21 cellular contexts compared by ENCODE assay signal in genomic region chr2:55252830-55253229, GRCh38. TPM values are rescaled to one million over a fixed set of nuclear protein-coding genes. Genes with fewer than 3 reads are reported as not detected.
DNase-seq lines count a peak whose midpoint lies in the region; ATAC-seq, FAIRE-seq and TF ChIP-seq lines count a peak whose summit lies in the region.
"Had no signal": no experiment of that assay in that cellular context is flagged by ENCODE, and none has a peak within 500 bp of the region (broad histone marks: within the 10 kb centered on the region; RNA-seq: fewer than 3 reads in every experiment).

No MANE protein-coding gene starts in this region.

- no peak for DNase-seq in mammary epithelial cell
- DNase-seq in breast epithelium (ENCODE audit: low spot score in 2 of 2), result no peak
- DNase-seq in WERI-Rb-1, result peak; percentile 34
- DNase-seq in HepG2 (ENCODE audit: low spot score), result no peak
- no peak for DNase-seq in NK-92 treated with Interleukin-12 subunit alpha and Interleukin-12 subunit beta, amount 100 ng/mL, for 24 hours (lab: John Stamatoyannopoulos, UW)
- DNase-seq in DMS153 treated with DMSO at 0.1 percent for 48 hours (lab: John Stamatoyannopoulos, UW; ENCODE audit: unreplicated experiment), result no peak
- DNase-seq: ACHN; AML-193; Caco-2; CD4-positive, alpha-beta T cell; DMS153; DMS79 treated with DMSO at 0.1 percent for 48 hours; GF-D8; HCEC 1CT; IMR-90 had no signal

- H3K27ac ChIP-seq in mammary epithelial cell (ENCODE audit: insufficient read depth, low read depth, low read length) (no peak overlapping the region), breast epithelium (no peak overlapping the region), WERI-Rb-1 (no peak overlapping the region), HepG2 (ENCODE audit: extremely low read length, insufficient read depth, low read length) (no peak overlapping the region)
- H3K27ac ChIP-seq: C4-2B had no signal

- TF ChIP-seq POLR2A in breast epithelium (IDR thresholded peaks at IDR 0.05) (no peak), HepG2 (IDR thresholded peaks at IDR 0.05; ENCODE audit: insufficient read depth in 1 of 2, low read depth in 2 of 2, low read length in 2 of 2) (no peak)

- H3K36me3 ChIP-seq in mammary epithelial cell (ENCODE audit: insufficient read depth, low read length) (peaks cover 30% of the 10 kb centered on the region), breast epithelium (peaks cover 4% of the 10 kb centered on the region), WERI-Rb-1 (peaks cover 33% of the 10 kb centered on the region), HepG2 (replicated peaks in 1 of 2; ENCODE audit: control insufficient read depth in 1 of 2, insufficient read depth in 2 of 2, low read length in 2 of 2) (peaks cover 13 to 66% of the 10 kb centered on the region in 2 experiments)

- H3K4me3 ChIP-seq in mammary epithelial cell (replicated peaks in 1 of 3; ENCODE audit: insufficient read depth in 1 of 3, low read depth in 2 of 3, low read length in 3 of 3), result no peak overlapping the region
- H3K4me3 ChIP-seq in breast epithelium, result no peak overlapping the region
- no peak overlapping the region for H3K4me3 ChIP-seq in WERI-Rb-1 (ENCODE audit: low read depth, low read length)
- no peak overlapping the region for H3K4me3 ChIP-seq in HepG2 (replicated peaks in 1 of 3; ENCODE audit: insufficient read depth in 1 of 3, low read depth in 2 of 3, low read length in 3 of 3)
- H3K4me3 ChIP-seq: GM12878, GM23338, K562 had no signal

- WGBS in mammary epithelial cell (ENCODE audit: low coverage, missing lambda C conversion rate), result 68% methylated on average over 3 of the region's 3 CpGs
- 79% methylated on average over 3 of the region's 3 CpGs for WGBS in HepG2 (ENCODE audit: low lambda C conversion rate)

- H4K20me1 ChIP-seq in mammary epithelial cell (ENCODE audit: insufficient read depth, low read length) (no peaks in the 10 kb centered on the region), HepG2 (ENCODE audit: insufficient read depth, low read length) (no peaks in the 10 kb centered on the region)

- H3K9me3 ChIP-seq in mammary epithelial cell (replicated peaks; ENCODE audit: insufficient read depth, low read length) (no peaks in the 10 kb centered on the region), breast epithelium (no peaks in the 10 kb centered on the region), WERI-Rb-1 (ENCODE audit: severe bottlenecking) (no peaks in the 10 kb centered on the region), HepG2 (ENCODE audit: low read length) (no peaks in the 10 kb centered on the region)
- H3K9me3 ChIP-seq: Caco-2 had no signal

- no peak for FAIRE-seq in HepG2 (lab: Jason Lieb, UNC)
- FAIRE-seq: GM12878, H54, K562 had no signal

- H3K4me1 ChIP-seq in mammary epithelial cell (ENCODE audit: insufficient read depth, low read length), result no peaks in the 10 kb centered on the region
- H3K4me1 ChIP-seq in breast epithelium, result no peaks in the 10 kb centered on the region
- H3K4me1 ChIP-seq in HepG2 (ENCODE audit: insufficient read depth, low read length), result peaks cover 9% of the 10 kb centered on the region
- H3K4me1 ChIP-seq: Caco-2 had no signal

- dilution Hi-C loops in mammary epithelial cell (cut with HindIII; ENCODE audit: low sequenced_read_pairs), result no loop called here

- H2AFZ ChIP-seq in mammary epithelial cell (ENCODE audit: low read depth, low read length) (no peak overlapping the region), HepG2 (ENCODE audit: low read length) (no peak overlapping the region)
- H2AFZ ChIP-seq: GM23338 had no signal

- no peak overlapping the region for H3K4me2 ChIP-seq in mammary epithelial cell (ENCODE audit: insufficient read depth, low read depth, low read length)
- H3K4me2 ChIP-seq in HepG2 (ENCODE audit: low read depth, low read length), result no peak overlapping the region
- H3K4me2 ChIP-seq: GM23338 had no signal

- TF ChIP-seq RAD21 in HepG2 (CRISPR knock-in tag; IDR thresholded peaks at IDR 0.05), result no peak

- intact Hi-C loops in mammary epithelial cell (cut with micrococcal nuclease), result no loop called here
- intact Hi-C loops in breast epithelium (cut with DNase I; ENCODE audit: low total_unique reads), result no loop called here
- intact Hi-C loops in HepG2 (cut with micrococcal nuclease; ENCODE audit: unreplicated experiment), result no loop called here

- H3K27me3 ChIP-seq in mammary epithelial cell (ENCODE audit: insufficient read depth, low read length), result no peaks in the 10 kb centered on the region
- H3K27me3 ChIP-seq in breast epithelium, result no peaks in the 10 kb centered on the region
- H3K27me3 ChIP-seq in WERI-Rb-1 (ENCODE audit: insufficient read depth, low read depth, severe bottlenecking), result no peaks in the 10 kb centered on the region
- no peaks in the 10 kb centered on the region for H3K27me3 ChIP-seq in HepG2 (ENCODE audit: control insufficient read depth in 1 of 2, insufficient read depth in 2 of 2, low read length in 2 of 2)

- H3K9ac ChIP-seq in mammary epithelial cell (ENCODE audit: insufficient read depth, low read length), result no peak overlapping the region
- no peak overlapping the region for H3K9ac ChIP-seq in HepG2 (ENCODE audit: insufficient read depth, low read depth, low read length)

- TF ChIP-seq CTCF in mammary epithelial cell (conservative IDR thresholded peaks at IDR 0.05 in 1 of 2, IDR thresholded peaks at IDR 0.05 in 1 of 2; ENCODE audit: extremely low read depth in 1 of 2, insufficient read depth in 1 of 2, low read depth in 1 of 2, low read length in 2 of 2) (no peak), breast epithelium (IDR thresholded peaks at IDR 0.05) (no peak), WERI-Rb-1 (IDR thresholded peaks at IDR 0.05; ENCODE audit: low read depth, low read length) (no peak), HepG2 (CRISPR knock-in tag; IDR thresholded peaks at IDR 0.05) (no peak)

- in situ Hi-C loops in mammary epithelial cell (cut with MboI; ENCODE audit: low sequenced_read_pairs in 2 of 2) (no loop called here), HepG2 (cut with HindIII; ENCODE audit: extremely low pct_ligation_motif_present, low pct_unique_long_range_greater_than_20kb) (no loop called here)

- BruUV-seq in mammary epithelial cell (replicated peaks; lab: Mats Ljungman, UMichigan) (TSS peak; percentile 13), HepG2 (replicated peaks; lab: Mats Ljungman, UMichigan) (no TSS peak)

- CTCF ChIA-PET in mammary epithelial cell (lab: Charles Lee; ENCODE audit: low non-redundant PET), result no interaction called here
- CTCF ChIA-PET in HepG2 (lab: Yijun Ruan, JAX; ENCODE audit: low intra/inter-chr PET ratio, low total read pairs), result no interaction called here

- ATAC-seq in HepG2 (no peak), GM21786 (IDR thresholded peaks at IDR 0.05; ENCODE audit: unreplicated experiment) (no peak)
- ATAC-seq: GM12878, GM23338, K562 had no signal

- H3K79me2 ChIP-seq in mammary epithelial cell (ENCODE audit: insufficient read depth, low read length), result no peaks in the 10 kb centered on the region
- no peaks in the 10 kb centered on the region for H3K79me2 ChIP-seq in HepG2 (ENCODE audit: insufficient read depth, low read length)

- TF ChIP-seq EP300 in HepG2 (IDR thresholded peaks at IDR 0.05; ENCODE audit: low read depth in 2 of 2, low read length in 2 of 2) (no peak), HepG2 (CRISPR knock-in tag; IDR thresholded peaks at IDR 0.05; ENCODE audit: borderline replicate concordance) (no peak)

- POLR2A ChIA-PET in HepG2 (lab: Yijun Ruan, JAX), result interaction anchor here (1.7 kb wide), 1 partner anchor 20 kb away, joined by 5 read pairs; the partner anchor contains the start of genes CLHC1 and RPS27A

RNA-seq across cellular contexts. Expression of gene MTIF2, which starts 16.2 kb away (rescaled TPM):
- total RNA-seq in mammary epithelial cell (10 to 100 TPM; 24.0 to 39.5 TPM), breast epithelium (10 to 100 TPM; 23.2 to 25.3 (median 23.6) TPM), HepG2 (2016; rRNA removed; fragmentation: Illumina TruSeq; extraction: Trizol) (92.1 and 118 TPM in 2 replicates)
- polyA plus RNA-seq in mammary epithelial cell (18.2 TPM), HepG2 (2011; rRNA removed) (24.3 and 32.1 TPM in 2 replicates)
- polyA minus RNA-seq in mammary epithelial cell, result 13.4 TPM
- 21.8 and 23.5 TPM in 2 replicates for total RNA-seq in HepG2 (2016; cell fraction: cytosol; rRNA removed; fragmentation: Illumina TruSeq; extraction: Trizol; ENCODE audit: low read depth)
- 93.6 and 122 TPM in 2 replicates for total RNA-seq in HepG2 (2016; cell fraction: insoluble cytoplasmic fraction; rRNA removed; fragmentation: Illumina TruSeq; extraction: Trizol)
- total RNA-seq in HepG2 (2016; cell fraction: membrane; rRNA removed; fragmentation: Illumina TruSeq; extraction: Trizol), result 55.0 and 56.5 TPM in 2 replicates
- total RNA-seq in HepG2 (2016; cell fraction: nucleus; rRNA removed; fragmentation: Illumina TruSeq; extraction: Trizol), result 60.4 and 62.8 TPM in 2 replicates
- polyA plus RNA-seq in HepG2 (2011; cell fraction: cytosol; rRNA removed), result 16.5 and 20.9 TPM in 2 replicates
- polyA plus RNA-seq in HepG2 (2011; cell fraction: nucleus; rRNA removed), result 32.9 and 33.4 TPM in 2 replicates
- polyA plus RNA-seq in HepG2 (2012), result 37.6 and 54.9 TPM in 2 replicates
- polyA plus RNA-seq in HepG2 (2016; cell fraction: cytosol; fragmentation: Illumina TruSeq; extraction: Trizol; ENCODE audit: low read depth), result 9.6 TPM in 2 replicates
- 93.7 and 99.1 TPM in 2 replicates for polyA plus RNA-seq in HepG2 (2016; cell fraction: insoluble cytoplasmic fraction; fragmentation: Illumina TruSeq; extraction: Trizol; ENCODE audit: low read depth)
- polyA plus RNA-seq in HepG2 (2016; cell fraction: membrane; fragmentation: Illumina TruSeq; extraction: Trizol; ENCODE audit: low read depth), result 24.8 and 29.0 TPM in 2 replicates
- polyA plus RNA-seq in HepG2 (2016; cell fraction: nucleus; fragmentation: Illumina TruSeq; extraction: Trizol; ENCODE audit: insufficient read depth, low read depth), result 77.0 and 78.6 TPM in 2 replicates
- polyA minus RNA-seq in HepG2 (2011; rRNA and poly(A)+ RNA removed; ENCODE audit: low replicate concordance), result 39.6 and 42.1 TPM in 2 replicates
- 26.6 and 34.5 TPM in 2 replicates for polyA minus RNA-seq in HepG2 (2011; cell fraction: cytosol; rRNA and poly(A)+ RNA removed)
- 75.2 and 79.7 TPM in 2 replicates for polyA minus RNA-seq in HepG2 (2011; cell fraction: nucleus; rRNA and poly(A)+ RNA removed)

RNA-seq across cellular contexts. Expression of gene RPS27A, which starts 20.3 kb away (rescaled TPM):
- total RNA-seq in mammary epithelial cell, result 100 to 1,000 TPM; 572 to 897 TPM
- 1,935 TPM for polyA plus RNA-seq in mammary epithelial cell
- polyA minus RNA-seq in mammary epithelial cell, result 436 TPM
- total RNA-seq in breast epithelium, result 1,000 to 10,000 TPM; 1,531 to 3,365 (median 3,229) TPM
- total RNA-seq in HepG2 (2016; rRNA removed; fragmentation: Illumina TruSeq; extraction: Trizol), result 2,779 and 3,447 TPM in 2 replicates
- total RNA-seq in HepG2 (2016; cell fraction: cytosol; rRNA removed; fragmentation: Illumina TruSeq; extraction: Trizol; ENCODE audit: low read depth), result 3,724 and 4,228 TPM in 2 replicates
- total RNA-seq in HepG2 (2016; cell fraction: insoluble cytoplasmic fraction; rRNA removed; fragmentation: Illumina TruSeq; extraction: Trizol), result 2,787 and 3,487 TPM in 2 replicates
- total RNA-seq in HepG2 (2016; cell fraction: membrane; rRNA removed; fragmentation: Illumina TruSeq; extraction: Trizol), result 5,337 and 5,584 TPM in 2 replicates
- 970 and 1,023 TPM in 2 replicates for total RNA-seq in HepG2 (2016; cell fraction: nucleus; rRNA removed; fragmentation: Illumina TruSeq; extraction: Trizol)
- 2,422 and 3,269 TPM in 2 replicates for polyA plus RNA-seq in HepG2 (2011; rRNA removed)
- polyA plus RNA-seq in HepG2 (2011; cell fraction: cytosol; rRNA removed), result 2,304 and 3,147 TPM in 2 replicates
- 359 and 512 TPM in 2 replicates for polyA plus RNA-seq in HepG2 (2011; cell fraction: nucleus; rRNA removed)
- 3,631 and 4,280 TPM in 2 replicates for polyA plus RNA-seq in HepG2 (2012)
- polyA plus RNA-seq in HepG2 (2016; cell fraction: cytosol; fragmentation: Illumina TruSeq; extraction: Trizol; ENCODE audit: low read depth), result 4,950 and 4,974 TPM in 2 replicates
- 3,258 and 3,662 TPM in 2 replicates for polyA plus RNA-seq in HepG2 (2016; cell fraction: insoluble cytoplasmic fraction; fragmentation: Illumina TruSeq; extraction: Trizol; ENCODE audit: low read depth)
- 5,339 and 5,592 TPM in 2 replicates for polyA plus RNA-seq in HepG2 (2016; cell fraction: membrane; fragmentation: Illumina TruSeq; extraction: Trizol; ENCODE audit: low read depth)
- 1,724 and 1,834 TPM in 2 replicates for polyA plus RNA-seq in HepG2 (2016; cell fraction: nucleus; fragmentation: Illumina TruSeq; extraction: Trizol; ENCODE audit: insufficient read depth, low read depth)
- polyA minus RNA-seq in HepG2 (2011; rRNA and poly(A)+ RNA removed; ENCODE audit: low replicate concordance), result 125 and 308 TPM in 2 replicates
- polyA minus RNA-seq in HepG2 (2011; cell fraction: cytosol; rRNA and poly(A)+ RNA removed), result 415 and 421 TPM in 2 replicates
- polyA minus RNA-seq in HepG2 (2011; cell fraction: nucleus; rRNA and poly(A)+ RNA removed), result 265 and 307 TPM in 2 replicates

RNA-seq across cellular contexts. Expression of gene CLHC1, which starts 20.7 kb away (rescaled TPM):
- total RNA-seq in mammary epithelial cell (10 to 100 TPM in 1 of 2 donors, 1 to 10 TPM in 1; 7.7 to 17.1 TPM), breast epithelium (10 to 100 TPM in 2 of 3 donors, 1 to 10 TPM in 1; 3.5 to 20.8 (median 17.7) TPM), HepG2 (2016; rRNA removed; fragmentation: Illumina TruSeq; extraction: Trizol) (12.1 and 12.6 TPM in 2 replicates)
- polyA plus RNA-seq in mammary epithelial cell (2.6 TPM), HepG2 (2011; rRNA removed) (8.3 and 9.8 TPM in 2 replicates)
- polyA minus RNA-seq in mammary epithelial cell, result not detected
- total RNA-seq in HepG2 (2016; cell fraction: cytosol; rRNA removed; fragmentation: Illumina TruSeq; extraction: Trizol; ENCODE audit: low read depth), result 11.8 and 17.4 TPM in 2 replicates
- total RNA-seq in HepG2 (2016; cell fraction: insoluble cytoplasmic fraction; rRNA removed; fragmentation: Illumina TruSeq; extraction: Trizol), result 5.5 and 11.3 TPM in 2 replicates
- total RNA-seq in HepG2 (2016; cell fraction: membrane; rRNA removed; fragmentation: Illumina TruSeq; extraction: Trizol), result 9.1 and 10.3 TPM in 2 replicates
- 30.1 and 37.8 TPM in 2 replicates for total RNA-seq in HepG2 (2016; cell fraction: nucleus; rRNA removed; fragmentation: Illumina TruSeq; extraction: Trizol)
- 3.0 and 3.5 TPM in 2 replicates for polyA plus RNA-seq in HepG2 (2011; cell fraction: cytosol; rRNA removed)
- 13.4 and 18.3 TPM in 2 replicates for polyA plus RNA-seq in HepG2 (2011; cell fraction: nucleus; rRNA removed)
- 6.2 and 11.1 TPM in 2 replicates for polyA plus RNA-seq in HepG2 (2012)
- polyA plus RNA-seq in HepG2 (2016; cell fraction: cytosol; fragmentation: Illumina TruSeq; extraction: Trizol; ENCODE audit: low read depth), result 0.94 and 3.3 TPM in 2 replicates
- polyA plus RNA-seq in HepG2 (2016; cell fraction: insoluble cytoplasmic fraction; fragmentation: Illumina TruSeq; extraction: Trizol; ENCODE audit: low read depth), result 5.6 and 6.0 TPM in 2 replicates
- 1.7 and 2.3 TPM in 2 replicates for polyA plus RNA-seq in HepG2 (2016; cell fraction: membrane; fragmentation: Illumina TruSeq; extraction: Trizol; ENCODE audit: low read depth)
- 30.8 and 41.3 TPM in 2 replicates for polyA plus RNA-seq in HepG2 (2016; cell fraction: nucleus; fragmentation: Illumina TruSeq; extraction: Trizol; ENCODE audit: insufficient read depth, low read depth)
- 8.9 and 12.5 TPM in 2 replicates for polyA minus RNA-seq in HepG2 (2011; rRNA and poly(A)+ RNA removed; ENCODE audit: low replicate concordance)
- 3.3 and 4.6 TPM in 2 replicates for polyA minus RNA-seq in HepG2 (2011; cell fraction: cytosol; rRNA and poly(A)+ RNA removed)
- polyA minus RNA-seq in HepG2 (2011; cell fraction: nucleus; rRNA and poly(A)+ RNA removed), result 49.1 and 55.3 TPM in 2 replicates
